Comparison of ENCODE assay signal across 15 cellular contexts in the genomic region with DNA sequence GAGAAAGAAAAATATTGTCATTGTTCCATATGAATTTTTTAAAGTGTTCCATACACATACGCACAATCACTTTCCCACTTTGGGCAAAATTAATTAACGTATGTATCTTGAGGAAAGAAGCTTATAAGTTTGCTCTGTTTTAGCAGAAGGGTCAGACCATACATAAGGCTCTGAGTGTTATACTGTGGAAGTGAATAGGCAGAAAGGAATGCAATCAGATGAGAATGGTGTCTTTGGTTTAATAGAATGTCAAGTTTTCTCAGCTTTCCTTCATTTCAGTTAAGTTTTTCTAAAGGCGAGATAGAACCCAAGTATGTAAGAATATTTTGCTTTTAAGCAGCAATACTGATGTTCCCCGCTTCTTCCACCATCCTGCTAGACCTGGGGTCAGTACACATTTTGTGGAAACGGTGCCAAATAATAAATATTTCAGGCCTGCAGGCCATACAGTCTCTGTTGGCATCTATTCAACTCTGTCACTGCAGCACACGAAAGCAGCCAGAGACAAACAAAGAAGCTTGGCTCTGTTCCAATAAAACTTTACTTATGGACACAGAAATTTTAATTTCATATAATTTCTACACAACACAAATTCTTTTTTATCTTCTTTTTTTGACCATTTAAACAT.
DNase-seq lines count a peak whose midpoint lies in the region; ATAC-seq, FAIRE-seq and TF ChIP-seq lines count a peak whose summit lies in the region.
"Had no signal": no experiment of that assay in that cellular context is flagged by ENCODE, and none has a peak within 500 bp of the region (broad histone marks: within the 10 kb centered on the region; RNA-seq: fewer than 3 reads in every experiment).

No MANE protein-coding gene starts in this region.

- H4K20me1 ChIP-seq in astrocyte (ENCODE audit: insufficient read depth, low read length) (no peaks in the 10 kb centered on the region), HepG2 (ENCODE audit: insufficient read depth, low read length) (no peaks in the 10 kb centered on the region)

- WGBS in HepG2 (ENCODE audit: low lambda C conversion rate), result 53% methylated on average over 6 of the region's 6 CpGs

- TF ChIP-seq EP300 in HepG2 (IDR thresholded peaks at IDR 0.05; ENCODE audit: low read depth in 2 of 2, low read length in 2 of 2) (no peak), HepG2 (CRISPR knock-in tag; IDR thresholded peaks at IDR 0.05; ENCODE audit: borderline replicate concordance) (no peak)

- peak overlapping the region; percentile 15 for H3K27ac Mint-ChIP-seq in astrocyte (ENCODE audit: unreplicated experiment)
- H3K27ac Mint-ChIP-seq in activated naive CD4-positive, alpha-beta T cell treated with anti-CD3 and anti-CD28 coated beads for 36 hours, result no peak overlapping the region
- H3K27ac Mint-ChIP-seq: CD4-positive, alpha-beta T cell had no signal

- H3K27me3 Mint-ChIP-seq in astrocyte (ENCODE audit: low read depth, unreplicated experiment), result no peaks in the 10 kb centered on the region
- peaks cover 21% of the 10 kb centered on the region for H3K27me3 Mint-ChIP-seq in activated naive CD4-positive, alpha-beta T cell treated with anti-CD3 and anti-CD28 coated beads for 36 hours (ENCODE audit: low read depth)

- H3K36me3 ChIP-seq in astrocyte (ENCODE audit: insufficient read depth, low read length) (no peaks in the 10 kb centered on the region), HepG2 (replicated peaks in 1 of 2; ENCODE audit: control insufficient read depth in 1 of 2, insufficient read depth in 2 of 2, low read length in 2 of 2) (no peaks in the 10 kb centered on the region)

- H3K4me2 ChIP-seq in astrocyte (ENCODE audit: low read length), result peak overlapping the region; percentile 28
- H3K4me2 ChIP-seq in HepG2 (ENCODE audit: low read depth, low read length), result no peak overlapping the region

- H3K27me3 ChIP-seq in astrocyte (ENCODE audit: insufficient read depth, low read length), result no peaks in the 10 kb centered on the region
- H3K27me3 ChIP-seq in HepG2 (ENCODE audit: control insufficient read depth in 1 of 2, insufficient read depth in 2 of 2, low read length in 2 of 2), result no peaks in the 10 kb centered on the region; a peak in 1 of 5 replicates

- POLR2A ChIA-PET in HepG2 (lab: Yijun Ruan, JAX), result interaction anchor here (1.6 kb wide), 1 partner anchor 10 kb away, joined by 5 read pairs; no protein-coding TSS in a partner anchor

- no peaks in the 10 kb centered on the region for H3K9me3 ChIP-seq in astrocyte (ENCODE audit: insufficient read depth, low read depth, low read length)
- no peaks in the 10 kb centered on the region for H3K9me3 ChIP-seq in HepG2 (ENCODE audit: low read length)

- DNase-seq in ELR (ENCODE audit: low read depth), result peak; percentile 6
- DNase-seq in NCI-H146 treated with DMSO at 0.1 percent for 48 hours (lab: John Stamatoyannopoulos, UW; ENCODE audit: unreplicated experiment), result peak; percentile 11
- DNase-seq in astrocyte (ENCODE audit: low read depth), result peak; percentile 32
- no peak for DNase-seq in HepG2 (ENCODE audit: low spot score)
- DNase-seq in activated naive CD4-positive, alpha-beta T cell treated with anti-CD3 and anti-CD28 coated beads for 36 hours, result no peak
- no peak for DNase-seq in islet precursor cell
- no peak for DNase-seq in NCI-H526 (lab: John Stamatoyannopoulos, UW)
- no peak for DNase-seq in MV-4-11 (lab: John Stamatoyannopoulos, UW)
- DNase-seq: activated CD4-positive, alpha-beta T cell treated with anti-CD3 and anti-CD28 coated beads for 4 hours; activated T-cell treated with anti-CD3 and anti-CD28 coated beads, Interleukin-2, amount 50 U/mL, for 48 hours; aorta; CD4-positive, alpha-beta T cell; hypothalamus; mesendoderm had no signal

- BruUV-seq in HepG2 (replicated peaks; lab: Mats Ljungman, UMichigan), result no TSS peak

- no peak overlapping the region for H3K4me3 ChIP-seq in astrocyte (ENCODE audit: insufficient read depth, low read depth, low read length)
- no peak overlapping the region for H3K4me3 ChIP-seq in HepG2 (replicated peaks in 1 of 3; ENCODE audit: insufficient read depth in 1 of 3, low read depth in 2 of 3, low read length in 3 of 3)

- H3K9ac ChIP-seq in astrocyte (ENCODE audit: low read length) (no peak overlapping the region), HepG2 (ENCODE audit: insufficient read depth, low read depth, low read length) (no peak overlapping the region)

- CTCF ChIA-PET in HepG2 (lab: Yijun Ruan, JAX; ENCODE audit: low intra/inter-chr PET ratio, low total read pairs), result no interaction called here
- CTCF ChIA-PET in activated naive CD4-positive, alpha-beta T cell treated with anti-CD3 and anti-CD28 coated beads for 36 hours (lab: Charles Lee), result interaction anchor here (0.5 to 0.7 kb wide), 2 partner anchors 172 to 1288 kb away, joined by 3 to 9 read pairs; no protein-coding TSS in a partner anchor

- no peak for ATAC-seq in HepG2

- no peak for FAIRE-seq in astrocyte (lab: Jason Lieb, UNC)
- no peak for FAIRE-seq in HepG2 (lab: Jason Lieb, UNC)
- FAIRE-seq: endometrium had no signal

- intact Hi-C loops in HepG2 (cut with micrococcal nuclease; ENCODE audit: unreplicated experiment), result no loop called here
- intact Hi-C loops in activated naive CD4-positive, alpha-beta T cell treated with anti-CD3 and anti-CD28 coated beads for 36 hours (cut with micrococcal nuclease), result no loop called here

- no peaks in the 10 kb centered on the region for H3K79me2 ChIP-seq in astrocyte (ENCODE audit: insufficient read depth, low read length)
- H3K79me2 ChIP-seq in HepG2 (ENCODE audit: insufficient read depth, low read length), result no peaks in the 10 kb centered on the region

- no peaks in the 10 kb centered on the region for H3K36me3 Mint-ChIP-seq in astrocyte (ENCODE audit: low read depth, unreplicated experiment)
- H3K36me3 Mint-ChIP-seq in activated naive CD4-positive, alpha-beta T cell treated with anti-CD3 and anti-CD28 coated beads for 36 hours (ENCODE audit: low read depth), result no peaks in the 10 kb centered on the region

- H3K27ac ChIP-seq in astrocyte (ENCODE audit: low read depth, low read length) (no peak overlapping the region), HepG2 (ENCODE audit: extremely low read length, insufficient read depth, low read length) (no peak overlapping the region)

- H2AFZ ChIP-seq in astrocyte (ENCODE audit: low read depth, low read length), result no peak overlapping the region
- peak overlapping the region; percentile 25 for H2AFZ ChIP-seq in HepG2 (ENCODE audit: low read length)

- no peaks in the 10 kb centered on the region for H3K9me3 Mint-ChIP-seq in astrocyte (ENCODE audit: unreplicated experiment)
- H3K9me3 Mint-ChIP-seq in activated naive CD4-positive, alpha-beta T cell treated with anti-CD3 and anti-CD28 coated beads for 36 hours, result no peaks in the 10 kb centered on the region
- H3K9me3 Mint-ChIP-seq: CD4-positive, alpha-beta T cell had no signal

- no peak overlapping the region for H3K4me3 Mint-ChIP-seq in astrocyte (ENCODE audit: unreplicated experiment)
- H3K4me3 Mint-ChIP-seq in activated naive CD4-positive, alpha-beta T cell treated with anti-CD3 and anti-CD28 coated beads for 36 hours, result no peak overlapping the region
- H3K4me3 Mint-ChIP-seq: CD4-positive, alpha-beta T cell had no signal

- peaks cover 36% of the 10 kb centered on the region for H3K4me1 Mint-ChIP-seq in astrocyte (ENCODE audit: low read depth, unreplicated experiment)
- H3K4me1 Mint-ChIP-seq in activated naive CD4-positive, alpha-beta T cell treated with anti-CD3 and anti-CD28 coated beads for 36 hours (ENCODE audit: low read depth), result no peaks in the 10 kb centered on the region

- TF ChIP-seq POLR2A in HepG2 (IDR thresholded peaks at IDR 0.05; ENCODE audit: insufficient read depth in 1 of 2, low read depth in 2 of 2, low read length in 2 of 2), result no peak

- TF ChIP-seq RAD21 in HepG2 (CRISPR knock-in tag; IDR thresholded peaks at IDR 0.05), result no peak

- in situ Hi-C loops in HepG2 (cut with HindIII; ENCODE audit: extremely low pct_ligation_motif_present, low pct_unique_long_range_greater_than_20kb), result no loop called here

- TF ChIP-seq CTCF in astrocyte (IDR thresholded peaks at IDR 0.05; ENCODE audit: insufficient read depth, low read depth, low read length) (no peak), HepG2 (CRISPR knock-in tag; IDR thresholded peaks at IDR 0.05) (no peak)

- H3K4me1 ChIP-seq in astrocyte (ENCODE audit: insufficient read depth, low read length) (peaks cover 5% of the 10 kb centered on the region), HepG2 (ENCODE audit: insufficient read depth, low read length) (peaks cover 67% of the 10 kb centered on the region)

TF ChIP-seq in HepG2, 621 proteins besides CTCF, POLR2A, EP300 and RAD21:
- TF ChIP-seq POLR2AphosphoS2 (IDR thresholded peaks at IDR 0.05; ENCODE audit: low read depth, low read length), result no peak

Comparison
In these comparisons a context has a peak if more than half of its experiments do, and no peak if none do; other contexts are left out.
1. DNase-seq: peak in ELR (single experiment), NCI-H146 treated with DMSO at 0.1 percent for 48 hours (single experiment) and astrocyte (single experiment); none in HepG2 (single experiment), activated naive CD4-positive, alpha-beta T cell treated with anti-CD3 and anti-CD28 coated beads for 36 hours (single experiment), islet precursor cell (single experiment), NCI-H526 (0 of 2) and MV-4-11 (single experiment).